ENCODE assay signal across 8 cellular contexts in the genomic region with DNA sequence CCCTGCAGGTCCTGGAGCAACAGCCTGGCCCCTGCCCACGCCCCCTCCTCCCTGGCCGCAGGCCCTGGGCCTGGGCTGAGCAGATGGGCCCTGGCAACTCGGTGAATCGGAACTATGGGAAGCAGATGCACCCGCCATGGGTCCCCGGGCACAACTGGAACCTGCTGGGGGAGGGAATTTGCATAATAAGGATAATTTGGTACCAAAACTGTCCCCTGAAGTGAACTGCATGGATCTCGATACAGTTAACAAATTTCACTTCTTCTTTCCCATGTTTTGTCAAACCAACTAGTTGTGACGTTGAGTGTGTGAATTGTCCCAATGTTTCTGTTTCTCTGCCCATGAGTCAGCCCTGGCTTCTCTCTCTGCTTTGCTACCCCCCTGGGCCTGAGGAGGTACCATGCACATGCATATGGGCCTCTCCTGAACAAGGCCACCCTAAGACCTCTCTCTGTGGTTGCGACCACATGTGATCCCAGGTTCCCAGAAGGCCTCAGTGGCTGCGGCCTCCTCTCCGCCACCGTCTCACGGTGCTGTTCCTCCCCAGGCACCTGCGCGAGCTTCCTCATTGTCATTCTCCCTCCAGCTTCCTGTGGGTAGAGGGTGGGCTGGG. TPM values are rescaled to one million over a fixed set of nuclear protein-coding genes. Genes with fewer than 3 reads are reported as not detected.
DNase-seq lines count a peak whose midpoint lies in the region; ATAC-seq and TF ChIP-seq lines count a peak whose summit lies in the region.

No MANE protein-coding gene starts in this region.

- H3K4me1 ChIP-seq in CD8-positive, alpha-beta T cell (ENCODE audit: insufficient read depth, low read length), result peaks cover 30% of the 10 kb centered on the region
- H3K4me1 ChIP-seq in tibial nerve, result peaks cover 0 to 5% (median 0%) of the 10 kb centered on the region in 4 donors

- no peak for TF ChIP-seq CTCF in CD8-positive, alpha-beta T cell (IDR thresholded peaks at IDR 0.05)
- no peak for TF ChIP-seq CTCF in activated CD8-positive, alpha-beta T cell treated with anti-CD3 and anti-CD28 coated beads for 36 hours (IDR thresholded peaks at IDR 0.05)
- no peak for TF ChIP-seq CTCF in tibial nerve (IDR thresholded peaks at IDR 0.05)

- no peaks in the 10 kb centered on the region for H3K36me3 ChIP-seq in CD8-positive, alpha-beta T cell (ENCODE audit: insufficient read depth, low read length)
- H3K36me3 ChIP-seq in H7 (replicated peaks; ENCODE audit: control insufficient read depth, insufficient read depth, low read length) (no peaks in the 10 kb centered on the region), tibial nerve (no peaks in the 10 kb centered on the region)

- H3K27me3 Mint-ChIP-seq in CD8-positive, alpha-beta T cell (ENCODE audit: low read depth), result no peaks in the 10 kb centered on the region
- no peaks in the 10 kb centered on the region for H3K27me3 Mint-ChIP-seq in activated CD8-positive, alpha-beta T cell treated with anti-CD3 and anti-CD28 coated beads for 36 hours

- no peaks in the 10 kb centered on the region for H3K9me3 ChIP-seq in CD8-positive, alpha-beta T cell (ENCODE audit: low read length)
- no peaks in the 10 kb centered on the region for H3K9me3 ChIP-seq in tibial nerve

- H3K27ac ChIP-seq in CD8-positive, alpha-beta T cell (ENCODE audit: low read depth, low read length), result no peak overlapping the region
- H3K27ac ChIP-seq in tibial nerve, result no peak overlapping the region

- no peak for DNase-seq in CD8-positive, alpha-beta T cell
- DNase-seq in activated CD8-positive, alpha-beta T cell treated with anti-CD3 and anti-CD28 coated beads for 36 hours, result peak; percentile 62
- no peak for DNase-seq in H7
- DNase-seq in NCI-H510A treated with DMSO at 0.1 percent for 48 hours (lab: John Stamatoyannopoulos, UW), result no peak
- no peak for DNase-seq in NCI-H526 (lab: John Stamatoyannopoulos, UW)
- no peak for DNase-seq in tibial nerve (ENCODE audit: low spot score in 2 of 2)

- WGBS in tibial nerve, 2 donors, result 77 to 84% methylated on average over 15 of the region's 15 CpGs

- H3K4me3 Mint-ChIP-seq in CD8-positive, alpha-beta T cell, result peak overlapping the region; percentile 65
- H3K4me3 Mint-ChIP-seq in activated CD8-positive, alpha-beta T cell treated with anti-CD3 and anti-CD28 coated beads for 36 hours, result peak overlapping the region; percentile 18

- intact Hi-C loops in CD8-positive, alpha-beta T cell (cut with DNase I, micrococcal nuclease), result loop anchor here in 1 of 2 experiments (2.0 kb wide), 1 partner anchor 13 kb away; no protein-coding TSS in a partner anchor
- intact Hi-C loops in activated CD8-positive, alpha-beta T cell treated with anti-CD3 and anti-CD28 coated beads for 36 hours (cut with micrococcal nuclease), result no loop called here

- H3K36me3 Mint-ChIP-seq in CD8-positive, alpha-beta T cell, result peaks cover 7% of the 10 kb centered on the region
- H3K36me3 Mint-ChIP-seq in activated CD8-positive, alpha-beta T cell treated with anti-CD3 and anti-CD28 coated beads for 36 hours (ENCODE audit: low read depth), result peaks cover 6% of the 10 kb centered on the region

- H3K9me3 Mint-ChIP-seq in CD8-positive, alpha-beta T cell, result no peaks in the 10 kb centered on the region
- H3K9me3 Mint-ChIP-seq in activated CD8-positive, alpha-beta T cell treated with anti-CD3 and anti-CD28 coated beads for 36 hours, result no peaks in the 10 kb centered on the region

- no peaks in the 10 kb centered on the region for H3K27me3 ChIP-seq in CD8-positive, alpha-beta T cell (ENCODE audit: insufficient read depth, low read length)
- H3K27me3 ChIP-seq in H7 (ENCODE audit: control insufficient read depth, insufficient read depth, low read length), result no peaks in the 10 kb centered on the region
- H3K27me3 ChIP-seq in tibial nerve, result no peaks in the 10 kb centered on the region

- TF ChIP-seq EP300 in tibial nerve (IDR thresholded peaks at IDR 0.05), result no peak

- CTCF ChIA-PET in CD8-positive, alpha-beta T cell (lab: Charles Lee), result interaction anchor here (1.8 to 5.7 kb wide), 3 partner anchors 7 to 203 kb away, joined by 4 to 30 read pairs (median 15); no protein-coding TSS in a partner anchor
- CTCF ChIA-PET in activated CD8-positive, alpha-beta T cell treated with anti-CD3 and anti-CD28 coated beads for 36 hours (lab: Charles Lee), result interaction anchor here (1.2 to 1.7 kb wide), 4 partner anchors 11 to 290 kb away, joined by 3 to 6 read pairs (median 4); no protein-coding TSS in a partner anchor

- peak overlapping the region; percentile 16 for H3K4me3 ChIP-seq in CD8-positive, alpha-beta T cell (ENCODE audit: low read depth, low read length)
- no peak overlapping the region for H3K4me3 ChIP-seq in H7 (ENCODE audit: insufficient read depth, low read depth, low read length)
- H3K4me3 ChIP-seq in tibial nerve, result no peak overlapping the region

- H3K4me1 Mint-ChIP-seq in CD8-positive, alpha-beta T cell (ENCODE audit: low read depth), result peaks cover 66% of the 10 kb centered on the region
- peaks cover 69% of the 10 kb centered on the region for H3K4me1 Mint-ChIP-seq in activated CD8-positive, alpha-beta T cell treated with anti-CD3 and anti-CD28 coated beads for 36 hours (ENCODE audit: low read depth)

- ATAC-seq in CD8-positive, alpha-beta T cell, result peak; percentile 53
- peak; percentile 50 for ATAC-seq in GM19324 (IDR thresholded peaks at IDR 0.05; ENCODE audit: low FRiP score, unreplicated experiment)
- ATAC-seq in HG03103 (IDR thresholded peaks at IDR 0.05; ENCODE audit: low read depth, unreplicated experiment), result peak; percentile 43
- peak; percentile 69 for ATAC-seq in activated CD8-positive, alpha-beta T cell treated with anti-CD3 and anti-CD28 coated beads for 36 hours

- no peak for TF ChIP-seq POLR2A in tibial nerve (IDR thresholded peaks at IDR 0.05)

- POLR2A ChIA-PET in CD8-positive, alpha-beta T cell (lab: Charles Lee), result interaction anchor here (0.8 to 1.3 kb wide), 5 partner anchors 18 to 658 kb away, joined by 3 to 5 read pairs (median 3); no protein-coding TSS in a partner anchor
- POLR2A ChIA-PET in activated CD8-positive, alpha-beta T cell treated with anti-CD3 and anti-CD28 coated beads for 36 hours (lab: Charles Lee), result interaction anchor here (0.6 to 2.3 kb wide), 4 partner anchors 37 to 276 kb away, joined by 3 to 7 read pairs (median 5); a partner anchor contains a TSS

- H3K27ac Mint-ChIP-seq in CD8-positive, alpha-beta T cell, result peak overlapping the region; percentile 83
- peak overlapping the region; percentile 78 for H3K27ac Mint-ChIP-seq in activated CD8-positive, alpha-beta T cell treated with anti-CD3 and anti-CD28 coated beads for 36 hours

RNA-seq across cellular contexts. Expression of a gene that starts 40.2 kb away (rescaled TPM):
- total RNA-seq in CD8-positive, alpha-beta T cell, result 10 to 100 TPM; 11.3 to 12.7 TPM
- total RNA-seq in activated CD8-positive, alpha-beta T cell treated with anti-CD3 and anti-CD28 coated beads for 36 hours, result 10 to 100 TPM; 46.8 to 47.2 TPM
- 19.2 and 24.2 TPM in 2 replicates for total RNA-seq in H7 (2014; rRNA removed; shearing (Covaris generic))
- total RNA-seq in tibial nerve, result 1 to 10 TPM; 4.6 to 9.6 (median 6.6) TPM
